ENCODE assay signal across 6 cellular contexts in genomic region chr9:69409936-69410335, GRCh38.
DNase-seq lines count a peak whose midpoint lies in the region; TF ChIP-seq lines count a peak whose summit lies in the region.
"Not testable (repeated sequence)": the region's sequence is repeated elsewhere in the genome, so short reads cannot be mapped to it uniquely, and the experiment has no call there.

No MANE protein-coding gene starts in this region.

- in situ Hi-C loops in mammary epithelial cell (cut with MboI; ENCODE audit: low sequenced_read_pairs in 2 of 2): loop anchor here (25.0 kb wide), 1 partner anchor 502 kb away; no protein-coding TSS in a partner anchor

- H3K4me1 Mint-ChIP-seq in endothelial cell (ENCODE audit: unreplicated experiment): not testable (repeated sequence)

- DNase-seq in ELF-1 (ENCODE audit: low read depth, low spot score) (peak; percentile 74), NT2/D1 (ENCODE audit: low read depth, low spot score) (peak; percentile 54), mesendoderm (peak; percentile 93)
- DNase-seq in mammary epithelial cell; endothelial cell (ENCODE audit: low spot score): not testable (repeated sequence)

- H3K27ac ChIP-seq in HUES48 (ENCODE audit: low read depth, low read length) (peak overlapping the region; percentile 78), mesendoderm (ENCODE audit: low read depth, low read length) (peak overlapping the region; percentile 93)
- not testable (repeated sequence) for H3K27ac ChIP-seq in mammary epithelial cell (ENCODE audit: insufficient read depth, low read depth, low read length)

- not testable (repeated sequence) for H4K8ac ChIP-seq in mesendoderm (ENCODE audit: low read depth, low read length)

- peak overlapping the region; percentile 69 for H2BK120ac ChIP-seq in mesendoderm (ENCODE audit: low read depth, low read length)

- H3K4me2 ChIP-seq in mammary epithelial cell (ENCODE audit: insufficient read depth, low read depth, low read length); mesendoderm (ENCODE audit: low read length): not testable (repeated sequence)

- H2BK15ac ChIP-seq in mesendoderm (replicated peaks; ENCODE audit: low read depth): not testable (repeated sequence)

- not testable (repeated sequence) for BruUV-seq in mammary epithelial cell (replicated peaks; lab: Mats Ljungman, UMichigan)

- peak overlapping the region; percentile 92 for H2BK5ac ChIP-seq in mesendoderm (ENCODE audit: low read length)

- H4K20me1 ChIP-seq in mammary epithelial cell (ENCODE audit: insufficient read depth, low read length): not testable (repeated sequence)

- H3K36me3 ChIP-seq in HUES48 (ENCODE audit: control insufficient read depth, insufficient read depth, low read length); NT2/D1 (ENCODE audit: insufficient read depth, insufficient read length, low read length); mammary epithelial cell (ENCODE audit: insufficient read depth, low read length); mesendoderm (ENCODE audit: control insufficient read depth, insufficient read depth, low read length): not testable (repeated sequence)

- H2AFZ ChIP-seq in mammary epithelial cell (ENCODE audit: low read depth, low read length): peak overlapping the region; percentile 58

- intact Hi-C loops in mammary epithelial cell (cut with micrococcal nuclease): not testable (repeated sequence)

- not testable (repeated sequence) for H3K9me3 ChIP-seq in HUES48 (ENCODE audit: control insufficient read depth, insufficient read depth, low read length); NT2/D1 (ENCODE audit: insufficient read depth, low read length); mammary epithelial cell (replicated peaks; ENCODE audit: insufficient read depth, low read length)

- H3K36me3 Mint-ChIP-seq in endothelial cell (ENCODE audit: low read depth, unreplicated experiment): not testable (repeated sequence)

- H3K27ac Mint-ChIP-seq in endothelial cell (ENCODE audit: unreplicated experiment): peak overlapping the region; percentile 3

- not testable (repeated sequence) for H3K9me3 Mint-ChIP-seq in endothelial cell (ENCODE audit: unreplicated experiment)

- not testable (repeated sequence) for H3K27me3 Mint-ChIP-seq in endothelial cell (ENCODE audit: unreplicated experiment)

- TF ChIP-seq CTCF in mammary epithelial cell (conservative IDR thresholded peaks at IDR 0.05 in 1 of 2, IDR thresholded peaks at IDR 0.05 in 1 of 2; ENCODE audit: extremely low read depth in 1 of 2, insufficient read depth in 1 of 2, low read depth in 1 of 2, low read length in 2 of 2); endothelial cell (IDR thresholded peaks at IDR 0.05; ENCODE audit: unreplicated experiment): not testable (repeated sequence)

- H3K4me3 ChIP-seq in HUES48 (ENCODE audit: low read depth, low read length); NT2/D1 (ENCODE audit: insufficient read length, low read depth); mammary epithelial cell (replicated peaks in 1 of 3; ENCODE audit: insufficient read depth in 1 of 3, low read depth in 2 of 3, low read length in 3 of 3); mesendoderm (ENCODE audit: low read length): not testable (repeated sequence)

- not testable (repeated sequence) for H3K4me3 Mint-ChIP-seq in endothelial cell (ENCODE audit: unreplicated experiment)

- 60% methylated on average over 6 of the region's 6 CpGs for WGBS in mammary epithelial cell (ENCODE audit: low coverage, missing lambda C conversion rate)
- WGBS in mesendoderm (ENCODE audit: extremely low coverage, insufficient coverage, low lambda C conversion rate): no CpG with 5 or more reads among the region's 6 CpGs

- dilution Hi-C loops in mammary epithelial cell (cut with HindIII; ENCODE audit: low sequenced_read_pairs): loop anchor here (25.0 kb wide), 1 partner anchor 402 kb away; the partner anchor contains the start of gene CFAP95

- H3K79me2 ChIP-seq in mammary epithelial cell (ENCODE audit: insufficient read depth, low read length); mesendoderm (ENCODE audit: control insufficient read depth, insufficient read depth, low read length): not testable (repeated sequence)

- H3K79me1 ChIP-seq in mesendoderm (ENCODE audit: low read length): not testable (repeated sequence)

- H3K9ac ChIP-seq in HUES48 (ENCODE audit: low read depth, low read length); NT2/D1 (ENCODE audit: insufficient read length, low read depth); mammary epithelial cell (ENCODE audit: insufficient read depth, low read length): not testable (repeated sequence)
- H3K9ac ChIP-seq in mesendoderm (ENCODE audit: low read length): peak overlapping the region; percentile 46

- not testable (repeated sequence) for H3K4me1 ChIP-seq in HUES48 (ENCODE audit: control insufficient read depth, insufficient read depth, low read length); NT2/D1 (ENCODE audit: insufficient read depth, insufficient read length); mammary epithelial cell (ENCODE audit: insufficient read depth, low read length); mesendoderm (ENCODE audit: control insufficient read depth, low read depth, low read length)

- H3K18ac ChIP-seq in mesendoderm (ENCODE audit: low read length): peak overlapping the region; percentile 93

- H3K4ac ChIP-seq in mesendoderm (ENCODE audit: low read depth, low read length): peak overlapping the region; percentile 82

- H2AK5ac ChIP-seq in mesendoderm (ENCODE audit: low read length): not testable (repeated sequence)

- not testable (repeated sequence) for H3K27me3 ChIP-seq in HUES48 (ENCODE audit: control insufficient read depth, insufficient read depth, low read length); NT2/D1 (ENCODE audit: insufficient read depth, insufficient read length); mammary epithelial cell (ENCODE audit: insufficient read depth, low read length); mesendoderm (ENCODE audit: insufficient read depth, low read length, poor library complexity)

- H3K23ac ChIP-seq in mesendoderm (ENCODE audit: low read length): not testable (repeated sequence)

- not testable (repeated sequence) for H4K5ac ChIP-seq in mesendoderm (ENCODE audit: low read length)

- peak overlapping the region; percentile 73 for H3K56ac ChIP-seq in mesendoderm (ENCODE audit: low read length)

- CTCF ChIA-PET in mammary epithelial cell (lab: Charles Lee; ENCODE audit: low non-redundant PET): not testable (repeated sequence)
